8 cellular contexts compared by ENCODE assay signal in genomic region chr4:183098080-183098722, GRCh38. TPM values are rescaled to one million over a fixed set of nuclear protein-coding genes. Genes with fewer than 3 reads are reported as not detected.
DNase-seq lines count a peak whose midpoint lies in the region; ATAC-seq and TF ChIP-seq lines count a peak whose summit lies in the region.

No MANE protein-coding gene starts in this region.

- no peak for TF ChIP-seq CTCF in type B pancreatic cell (conservative IDR thresholded peaks at IDR 0.05)

- H3K27ac ChIP-seq in epithelial cell of prostate = peak overlapping the region; percentile 89

- peaks cover 25% of the 10 kb centered on the region for H3K4me1 ChIP-seq in mononuclear cell (ENCODE audit: insufficient read depth, low read length)

- H3K4me3 ChIP-seq in mononuclear cell (ENCODE audit: low read length) = peak overlapping the region; percentile 56

- POLR2A ChIA-PET in activated CD8-positive, alpha-beta T cell treated with anti-CD3 and anti-CD28 coated beads, Interleukin-2, amount 10 ng/mL, durations not matched to agents 7 days and 5 days (lab: Charles Lee) = interaction anchor here (0.6 kb wide), 1 partner anchor 180 kb away, joined by 3 read pairs; no protein-coding TSS in a partner anchor

- CTCF ChIA-PET in activated CD8-positive, alpha-beta T cell treated with anti-CD3 and anti-CD28 coated beads, Interleukin-2, amount 10 ng/mL, durations not matched to agents 7 days and 5 days (lab: Charles Lee) = interaction anchor here (1.5 to 1.6 kb wide), 2 partner anchors 25 to 164 kb away, joined by 3 to 7 read pairs; no protein-coding TSS in a partner anchor

- H3K4me1 Mint-ChIP-seq in activated CD8-positive, alpha-beta T cell treated with anti-CD3 and anti-CD28 coated beads, Interleukin-2, amount 10 ng/mL, durations not matched to agents 7 days and 5 days (ENCODE audit: low read depth) = no peaks in the 10 kb centered on the region
- H3K4me1 Mint-ChIP-seq in type B pancreatic cell (ENCODE audit: unreplicated experiment) = peaks cover 27% of the 10 kb centered on the region

- no peaks in the 10 kb centered on the region for H3K36me3 Mint-ChIP-seq in activated CD8-positive, alpha-beta T cell treated with anti-CD3 and anti-CD28 coated beads, Interleukin-2, amount 10 ng/mL, durations not matched to agents 7 days and 5 days (ENCODE audit: low read depth)
- H3K36me3 Mint-ChIP-seq in type B pancreatic cell = no peaks in the 10 kb centered on the region

- no peaks in the 10 kb centered on the region for H3K9me3 Mint-ChIP-seq in activated CD8-positive, alpha-beta T cell treated with anti-CD3 and anti-CD28 coated beads, Interleukin-2, amount 10 ng/mL, durations not matched to agents 7 days and 5 days (ENCODE audit: insufficient read depth)
- no peaks in the 10 kb centered on the region for H3K9me3 Mint-ChIP-seq in type B pancreatic cell

- H3K27me3 ChIP-seq in mononuclear cell (ENCODE audit: insufficient read depth, low read length) = peaks cover 57% of the 10 kb centered on the region

- peak overlapping the region; percentile 38 for H3K4me3 Mint-ChIP-seq in activated CD8-positive, alpha-beta T cell treated with anti-CD3 and anti-CD28 coated beads, Interleukin-2, amount 10 ng/mL, durations not matched to agents 7 days and 5 days
- peak overlapping the region; percentile 84 for H3K4me3 Mint-ChIP-seq in type B pancreatic cell

- no peak for DNase-seq in activated CD8-positive, alpha-beta T cell treated with anti-CD3 and anti-CD28 coated beads, Interleukin-2, amount 10 ng/mL, durations not matched to agents 7 days and 5 days
- DNase-seq in epithelial cell of prostate (ENCODE audit: low read depth, low spot score) = no peak
- DNase-seq in type B pancreatic cell (ENCODE audit: extremely low spot score, unreplicated experiment) = peak; percentile 76
- no peak for DNase-seq in SK-N-DZ (ENCODE audit: low spot score)

- no peaks in the 10 kb centered on the region for H3K9me3 ChIP-seq in mononuclear cell (ENCODE audit: low read depth, low read length)

- peaks cover 44% of the 10 kb centered on the region for H3K27me3 Mint-ChIP-seq in activated CD8-positive, alpha-beta T cell treated with anti-CD3 and anti-CD28 coated beads, Interleukin-2, amount 10 ng/mL, durations not matched to agents 7 days and 5 days (ENCODE audit: low read depth)
- peaks cover 25% of the 10 kb centered on the region for H3K27me3 Mint-ChIP-seq in type B pancreatic cell

- ATAC-seq in GM19372 (IDR thresholded peaks at IDR 0.05; ENCODE audit: low read depth, unreplicated experiment) = peak; percentile 42
- ATAC-seq in HG03196 (IDR thresholded peaks at IDR 0.05; ENCODE audit: unreplicated experiment) = peak; percentile 37
- ATAC-seq in activated CD8-positive, alpha-beta T cell treated with anti-CD3 and anti-CD28 coated beads, Interleukin-2, amount 10 ng/mL, durations not matched to agents 7 days and 5 days = peak; percentile 35
- ATAC-seq in GM18870 (IDR thresholded peaks at IDR 0.05; ENCODE audit: unreplicated experiment) = no peak

- no peak overlapping the region for H3K27ac Mint-ChIP-seq in activated CD8-positive, alpha-beta T cell treated with anti-CD3 and anti-CD28 coated beads, Interleukin-2, amount 10 ng/mL, durations not matched to agents 7 days and 5 days
- peak overlapping the region; percentile 75 for H3K27ac Mint-ChIP-seq in type B pancreatic cell

RNA-seq across cellular contexts. Expression of gene WWC2, which starts 0.9 kb away (rescaled TPM):
- under 1 TPM; 0.21 TPM for total RNA-seq in activated CD8-positive, alpha-beta T cell treated with anti-CD3 and anti-CD28 coated beads, Interleukin-2, amount 10 ng/mL, durations not matched to agents 7 days and 5 days
- total RNA-seq in mononuclear cell = 4.3 TPM
- 23.9 and 24.6 TPM in 2 replicates for total RNA-seq in type B pancreatic cell (ENCODE audit: low replicate concordance)
- polyA plus RNA-seq in SK-N-DZ (2014; cell fraction: cytosol; rRNA removed) = 0.92 and 6.6 TPM in 2 replicates
- 1.5 and 3.1 TPM in 2 replicates for polyA plus RNA-seq in SK-N-DZ (2014; cell fraction: nucleus; rRNA removed)
